ENCODE assay signal across 10 cellular contexts in the genomic region with DNA sequence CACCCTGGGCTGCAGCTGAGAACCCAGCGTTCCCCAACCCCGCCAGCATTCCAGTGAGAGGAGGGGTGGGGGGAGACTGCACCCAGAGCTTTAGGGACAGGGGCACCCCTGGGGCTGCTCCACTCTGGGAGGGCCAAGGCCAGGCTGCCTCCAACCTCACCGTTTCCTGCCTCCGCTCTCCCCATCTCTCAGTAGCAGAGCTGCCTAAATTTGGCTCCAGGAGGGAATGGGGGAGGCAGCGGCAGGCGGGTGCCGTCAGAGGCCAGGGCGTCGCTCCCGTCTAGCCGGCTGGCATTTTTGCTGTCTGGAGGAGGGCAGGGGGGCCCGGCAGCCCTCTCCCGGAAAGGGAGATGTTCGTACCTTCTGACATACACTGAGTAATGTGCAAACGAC. TPM values are rescaled to one million over a fixed set of nuclear protein-coding genes. Genes with fewer than 3 reads are reported as not detected.
DNase-seq lines count a peak whose midpoint lies in the region; ATAC-seq, FAIRE-seq and TF ChIP-seq lines count a peak whose summit lies in the region.
"Had no signal": no experiment of that assay in that cellular context is flagged by ENCODE, and none has a peak within 500 bp of the region (broad histone marks: within the 10 kb centered on the region; RNA-seq: fewer than 3 reads in every experiment).

No MANE protein-coding gene starts in this region.

- no peak for ATAC-seq in naive thymus-derived CD8-positive, alpha-beta T cell
- ATAC-seq in GM18870 (IDR thresholded peaks at IDR 0.05; ENCODE audit: unreplicated experiment): no peak

- peaks cover 0 to 3% (median 0%) of the 10 kb centered on the region in 8 donors for H3K9me3 Mint-ChIP-seq in CD4-positive, alpha-beta memory T cell
- H3K9me3 Mint-ChIP-seq in naive thymus-derived CD8-positive, alpha-beta T cell: no peaks in the 10 kb centered on the region

- POLR2A ChIA-PET in CD4-positive, alpha-beta memory T cell (lab: Charles Lee; ENCODE audit: partially characterized antibody): interaction anchor here (1.1 to 15.1 kb wide), 17 partner anchors 9 to 429 kb away, joined by 3 to 449 read pairs (median 8); partner anchors contain the start of genes ASXL1, COMMD7, NOL4L and TM9SF4
- POLR2A ChIA-PET in naive thymus-derived CD8-positive, alpha-beta T cell (lab: Charles Lee): interaction anchor here (1.0 to 29.2 kb wide), 14 partner anchors 8 to 181 kb away, joined by 3 to 883 read pairs (median 6); partner anchors contain the start of gene NOL4L

- H3K36me3 Mint-ChIP-seq in CD4-positive, alpha-beta memory T cell: peaks cover 0 to 8% of the 10 kb centered on the region in 2 donors
- H3K36me3 Mint-ChIP-seq in naive thymus-derived CD8-positive, alpha-beta T cell: peaks cover 0 to 3% (median 0%) of the 10 kb centered on the region in 3 donors

- peaks cover 91% of the 10 kb centered on the region for H3K4me1 ChIP-seq in CD4-positive, alpha-beta memory T cell (ENCODE audit: insufficient read depth, low read length)
- peaks cover 0 to 20% of the 10 kb centered on the region in 2 donors for H3K4me1 ChIP-seq in uterus

- H3K27me3 Mint-ChIP-seq in CD4-positive, alpha-beta memory T cell: no peaks in the 10 kb centered on the region
- no peaks in the 10 kb centered on the region for H3K27me3 Mint-ChIP-seq in naive thymus-derived CD8-positive, alpha-beta T cell

- intact Hi-C loops in CD4-positive, alpha-beta memory T cell (cut with micrococcal nuclease): loop anchor here (5.0 to 10.0 kb wide), 2 partner anchors 114 to 436 kb away; no protein-coding TSS in a partner anchor
- intact Hi-C loops in uterus (cut with DNase I; ENCODE audit: low total_unique reads): no loop called here

- peak overlapping the region in 1 of 2 donors; percentile 39 for H3K4me3 ChIP-seq in CD4-positive, alpha-beta memory T cell (ENCODE audit: low read length in 2 of 2)
- H3K4me3 ChIP-seq in brain microvascular endothelial cell (ENCODE audit: low read depth, low read length): no peak overlapping the region
- H3K4me3 ChIP-seq in uterus: no peak overlapping the region

- no peaks in the 10 kb centered on the region for H3K27me3 ChIP-seq in CD4-positive, alpha-beta memory T cell (ENCODE audit: insufficient read depth, low read length)
- H3K27me3 ChIP-seq in brain microvascular endothelial cell (replicated peaks) (no peaks in the 10 kb centered on the region), uterus (no peaks in the 10 kb centered on the region)

- peak overlapping the region; percentile 94 to 98 (median 97) for H3K27ac Mint-ChIP-seq in CD4-positive, alpha-beta memory T cell
- H3K27ac Mint-ChIP-seq in naive thymus-derived CD8-positive, alpha-beta T cell: peak overlapping the region; percentile 97 to 100 (median 99)

- H3K27ac ChIP-seq in CD4-positive, alpha-beta memory T cell (ENCODE audit: low read depth, low read length): peak overlapping the region; percentile 91
- H3K27ac ChIP-seq in brain microvascular endothelial cell (no peak overlapping the region), uterus (no peak overlapping the region)

- in situ Hi-C loops in brain microvascular endothelial cell (cut with HindIII; ENCODE audit: low pct_ligation_motif_present, low sequenced_read_pairs): no loop called here

- no peak for TF ChIP-seq POLR2A in uterus (IDR thresholded peaks at IDR 0.05)

- DNase-seq in CD4-positive, alpha-beta memory T cell: peak; percentile 32 to 82 (median 40)
- peak; percentile 63 for DNase-seq in T follicular helper cell (ENCODE audit: low read depth)
- DNase-seq in brain microvascular endothelial cell: peak; percentile 10
- DNase-seq in naive thymus-derived CD8-positive, alpha-beta T cell: peak in 6 of 10 donors; percentile 22 to 53 (median 48)
- no peak for DNase-seq in uterus
- no peak for DNase-seq in GM19239 (ENCODE audit: insufficient read length, low spot score)
- no peak for DNase-seq in GOT3 (lab: John Stamatoyannopoulos, UW)
- DNase-seq: NCI-H2029 treated with DMSO at 0.1 percent for 48 hours had no signal

- no peaks in the 10 kb centered on the region for H3K36me3 ChIP-seq in CD4-positive, alpha-beta memory T cell (ENCODE audit: insufficient read depth, low read length)
- no peaks in the 10 kb centered on the region for H3K36me3 ChIP-seq in brain microvascular endothelial cell (replicated peaks)
- no peaks in the 10 kb centered on the region for H3K36me3 ChIP-seq in uterus

- peak overlapping the region; percentile 71 to 86 (median 84) for H3K4me3 Mint-ChIP-seq in CD4-positive, alpha-beta memory T cell
- peak overlapping the region; percentile 76 to 94 (median 84) for H3K4me3 Mint-ChIP-seq in naive thymus-derived CD8-positive, alpha-beta T cell

- FAIRE-seq in GM19239 (lab: Jason Lieb, UNC): no peak
- FAIRE-seq: G401.6 had no signal

- no peak for TF ChIP-seq CTCF in brain microvascular endothelial cell (IDR thresholded peaks at IDR 0.05; ENCODE audit: low read depth, low read length, missing control alignments)
- no peak for TF ChIP-seq CTCF in uterus (IDR thresholded peaks at IDR 0.05)

- CTCF ChIA-PET in CD4-positive, alpha-beta memory T cell (lab: Charles Lee; ENCODE audit: partially characterized antibody): interaction anchor here (0.9 to 13.8 kb wide), 5 partner anchors 13 to 115 kb away, joined by 4 to 430 read pairs (median 5); no protein-coding TSS in a partner anchor

- H3K4me1 Mint-ChIP-seq in CD4-positive, alpha-beta memory T cell: peaks cover 59 to 93% (median 77%) of the 10 kb centered on the region in 4 donors
- peaks cover 41 to 90% (median 85%) of the 10 kb centered on the region in 4 donors for H3K4me1 Mint-ChIP-seq in naive thymus-derived CD8-positive, alpha-beta T cell

- H3K9me3 ChIP-seq in CD4-positive, alpha-beta memory T cell (ENCODE audit: control insufficient read depth in 1 of 2, low read length in 2 of 2): no peaks in the 10 kb centered on the region
- H3K9me3 ChIP-seq in uterus: no peaks in the 10 kb centered on the region

RNA-seq across cellular contexts. Expression of gene NOL4L, which starts 46.6 kb away (rescaled TPM):
- 10 to 100 TPM; 71.0 to 74.2 TPM for total RNA-seq in CD4-positive, alpha-beta memory T cell
- 10 to 100 TPM in 1 of 2 donors, 1 to 10 TPM in 1; 7.0 to 23.9 TPM for polyA plus RNA-seq in CD4-positive, alpha-beta memory T cell
- 10 to 100 TPM; 65.7 to 66.1 TPM for total RNA-seq in naive thymus-derived CD8-positive, alpha-beta T cell
- polyA plus RNA-seq in naive thymus-derived CD8-positive, alpha-beta T cell: 10 to 100 TPM; 10.0 to 21.5 (median 14.2) TPM
- total RNA-seq in uterus: 10 to 100 TPM in 2 of 4 donors, 1 to 10 TPM in 2; 6.2 to 31.1 (median 9.6) TPM

Comparison
In these comparisons a context has a peak if more than half of its experiments do, and no peak if none do; other contexts are left out.
1. DNase-seq: peak in CD4-positive, alpha-beta memory T cell (5 of 5), T follicular helper cell (single experiment), brain microvascular endothelial cell (single experiment) and naive thymus-derived CD8-positive, alpha-beta T cell (6 of 10); none in uterus (0 of 2), GM19239 (single experiment) and GOT3 (single experiment).